Comparison of ENCODE assay signal across 12 cellular contexts in genomic region chr6:165660881-165661415, GRCh38. TPM values are rescaled to one million over a fixed set of nuclear protein-coding genes. Genes with fewer than 3 reads are reported as not detected.
DNase-seq lines count a peak whose midpoint lies in the region; ATAC-seq and TF ChIP-seq lines count a peak whose summit lies in the region.
"Had no signal": no experiment of that assay in that cellular context is flagged by ENCODE, and none has a peak within 500 bp of the region (broad histone marks: within the 10 kb centered on the region; RNA-seq: fewer than 3 reads in every experiment).

No MANE protein-coding gene starts in this region.

- TF ChIP-seq EP300 in ovary (IDR thresholded peaks at IDR 0.05) = no peak

- peak overlapping the region; percentile 85 for H3K4me3 ChIP-seq in ACC112 (ENCODE audit: low read depth, low read length)
- H3K4me3 ChIP-seq in fibroblast of villous mesenchyme (ENCODE audit: low read depth, low read length) = peak overlapping the region; percentile 66
- peak overlapping the region; percentile 51 for H3K4me3 ChIP-seq in ovary

- H3K4me1 ChIP-seq in ACC112 (ENCODE audit: control insufficient read depth, insufficient read depth, low read length, unreplicated experiment) (no peaks in the 10 kb centered on the region), ovary (ENCODE audit: insufficient read depth) (peaks cover 13% of the 10 kb centered on the region)

- ATAC-seq in HG03439 (IDR thresholded peaks at IDR 0.05; ENCODE audit: unreplicated experiment) = no peak
- no peak for ATAC-seq in HG02885 (IDR thresholded peaks at IDR 0.05; ENCODE audit: poor library complexity, unreplicated experiment)
- ATAC-seq: CD8-positive, alpha-beta T cell had no signal

- no peaks in the 10 kb centered on the region for H3K36me3 ChIP-seq in ACC112 (ENCODE audit: insufficient read depth, low read length)
- no peaks in the 10 kb centered on the region for H3K36me3 ChIP-seq in ovary

- WGBS in ovary, 3 donors = 1% methylated on average over 44 to 49 of the region's 49 CpGs

- DNase-seq in NCI-H1105 (lab: John Stamatoyannopoulos, UW) = peak; percentile 31
- DNase-seq in fibroblast of villous mesenchyme (ENCODE audit: low read depth) = no peak
- peak in 2 of 5 donors; percentile 30 to 46 for DNase-seq in ovary
- no peak for DNase-seq in NCI-H446 (lab: John Stamatoyannopoulos, UW)
- DNase-seq in LoVo (ENCODE audit: low spot score) = no peak
- DNase-seq: activated T-cell treated with anti-CD3 and anti-CD28 coated beads, Interleukin-2, amount 50 U/mL, for 1 hour; CD8-positive, alpha-beta T cell; NCI-H1436; occipital lobe had no signal

- H3K27ac ChIP-seq in ACC112 (ENCODE audit: low read depth, low read length) (no peak overlapping the region), ovary (no peak overlapping the region)

- peaks cover 4% of the 10 kb centered on the region for H3K79me2 ChIP-seq in ACC112 (ENCODE audit: control insufficient read depth, insufficient read depth, low read length, unreplicated experiment)

- no peak for TF ChIP-seq POLR2A in ovary (IDR thresholded peaks at IDR 0.05)

- intact Hi-C loops in ovary (cut with DNase I) = no loop called here

- peak overlapping the region; percentile 14 for H2AFZ ChIP-seq in ACC112 (ENCODE audit: low read length, unreplicated experiment)

- no peaks in the 10 kb centered on the region for H3K9me3 ChIP-seq in ovary

- H3K27me3 ChIP-seq in ACC112 (ENCODE audit: insufficient read depth, low read length) (peaks cover 68% of the 10 kb centered on the region), ovary (no peaks in the 10 kb centered on the region)

- TF ChIP-seq CTCF in fibroblast of villous mesenchyme (IDR thresholded peaks at IDR 0.05; ENCODE audit: insufficient read depth, low read depth, low read length) = no peak
- no peak for TF ChIP-seq CTCF in ovary (IDR thresholded peaks at IDR 0.05)

RNA-seq across cellular contexts. Expression of gene PDE10A, which starts 2.1 kb away (rescaled TPM):
- total RNA-seq in fibroblast of villous mesenchyme (5.6 and 9.0 TPM in 2 replicates), ovary (100 to 1,000 TPM in 4 of 7 donors, 10 to 100 TPM in 3; 37.4 to 344 (median 127) TPM)
- polyA plus RNA-seq in ovary = 10 to 100 TPM in 1 of 2 donors, 1 to 10 TPM in 1; 5.9 to 19.8 TPM
- total RNA-seq: CD8-positive, alpha-beta T cell had no signal
